ENCODE assay signal across 8 cellular contexts in the genomic region with DNA sequence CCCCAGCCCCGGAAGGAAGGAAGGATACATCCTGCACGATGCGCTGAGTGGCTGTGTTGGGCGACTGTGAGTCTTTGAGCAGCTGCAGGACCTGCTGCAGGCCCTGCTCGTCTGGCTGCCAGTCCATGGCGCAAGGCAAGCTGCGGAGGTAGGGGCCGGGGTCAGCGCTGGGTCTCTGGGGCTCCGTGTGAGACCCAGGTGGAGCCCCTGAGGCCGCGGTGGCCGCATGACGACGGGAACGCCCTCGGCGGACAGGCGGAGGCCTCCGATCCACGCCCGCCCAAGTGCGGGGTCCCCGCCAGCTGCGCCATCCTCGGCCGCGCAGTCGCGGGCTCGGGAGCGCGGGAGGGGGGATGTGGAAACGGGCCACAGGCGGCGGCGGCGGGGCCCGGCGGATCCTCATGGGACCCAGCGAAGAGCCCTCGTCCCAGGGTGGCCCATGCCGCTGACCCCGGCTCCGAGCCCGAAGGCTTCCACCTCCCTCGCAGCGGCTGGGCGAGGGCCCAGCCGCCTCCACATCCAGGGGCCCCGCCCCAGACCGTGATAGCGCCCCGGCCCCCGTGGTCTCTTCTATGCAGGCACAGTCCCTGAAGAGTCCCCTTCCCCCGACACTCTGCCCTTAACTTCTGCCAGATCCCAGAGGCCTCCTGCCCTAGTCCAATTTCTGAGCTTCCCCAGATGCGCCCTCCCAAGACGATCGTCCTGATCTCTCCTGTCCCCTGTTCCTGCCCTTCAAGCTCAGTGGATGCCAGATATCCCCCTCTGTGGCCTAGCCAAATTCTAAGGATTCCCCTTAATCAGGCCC. TPM values are rescaled to one million over a fixed set of nuclear protein-coding genes. Genes with fewer than 3 reads are reported as not detected.
A peak's percentile ranks its signal among the peaks of the same experiment; 100 is the strongest.
DNase-seq lines count a peak whose midpoint lies in the region; ATAC-seq and TF ChIP-seq lines count a peak whose summit lies in the region.

No MANE protein-coding gene starts in this region.

- peak overlapping the region; percentile 90 for H3K9ac ChIP-seq in mammary epithelial cell (ENCODE audit: insufficient read depth, low read length)

- H3K27me3 ChIP-seq in BE2C (no peaks in the 10 kb centered on the region), MG63 (no peaks in the 10 kb centered on the region), mammary epithelial cell (ENCODE audit: insufficient read depth, low read length) (no peaks in the 10 kb centered on the region), left lung (no peaks in the 10 kb centered on the region), testis (no peaks in the 10 kb centered on the region)

- 2% methylated on average over 13 of the region's 59 CpGs for WGBS in mammary epithelial cell (ENCODE audit: low coverage, missing lambda C conversion rate)
- WGBS in testis, 2 donors: 2 to 4% methylated on average over 14 to 52 of the region's 59 CpGs

- in situ Hi-C loops in mammary epithelial cell (cut with MboI; ENCODE audit: low sequenced_read_pairs in 2 of 2): no loop called here

- H3K4me3 ChIP-seq in BE2C (ENCODE audit: low read depth, low read length) (peak overlapping the region; percentile 93), MG63 (peak overlapping the region; percentile 60), mammary epithelial cell (replicated peaks in 1 of 3; ENCODE audit: insufficient read depth in 1 of 3, low read depth in 2 of 3, low read length in 3 of 3) (peak overlapping the region; percentile 79 to 95 (median 81)), left lung (peak overlapping the region; percentile 44 to 63), testis (peak overlapping the region; percentile 75 to 78)

- H3K36me3 ChIP-seq in BE2C: peaks cover 48% of the 10 kb centered on the region
- peaks cover 61% of the 10 kb centered on the region for H3K36me3 ChIP-seq in MG63
- H3K36me3 ChIP-seq in mammary epithelial cell (ENCODE audit: insufficient read depth, low read length): peaks cover 10% of the 10 kb centered on the region
- H3K36me3 ChIP-seq in left lung: peaks cover 0 to 31% of the 10 kb centered on the region in 2 donors
- H3K36me3 ChIP-seq in testis (ENCODE audit: low read depth, missing control alignments): no peaks in the 10 kb centered on the region

- DNase-seq in BE2C (no peak), MG63 (peak; percentile 62), mammary epithelial cell (peak; percentile 21), left lung (peak in 1 of 2 donors; percentile 83), testis (peak; percentile 47), ureter (ENCODE audit: low spot score) (no peak)

- ATAC-seq in left lung (peak; percentile 11), HG02642 (IDR thresholded peaks at IDR 0.05; ENCODE audit: poor library complexity, unreplicated experiment) (no peak), GM18519 (IDR thresholded peaks at IDR 0.05; ENCODE audit: low FRiP score, unreplicated experiment) (no peak)

- intact Hi-C loops in mammary epithelial cell (cut with micrococcal nuclease): loop anchor here (5.0 kb wide), 2 partner anchors 126 to 216 kb away; partner anchors contain the start of gene CALR
- intact Hi-C loops in left lung (cut with DNase I): no loop called here
- intact Hi-C loops in testis (cut with DNase I; ENCODE audit: low total_unique reads): no loop called here

- no TSS peak for BruUV-seq in mammary epithelial cell (replicated peaks; lab: Mats Ljungman, UMichigan)

- H3K9me3 ChIP-seq in BE2C: no peaks in the 10 kb centered on the region
- H3K9me3 ChIP-seq in MG63: no peaks in the 10 kb centered on the region
- H3K9me3 ChIP-seq in mammary epithelial cell (replicated peaks; ENCODE audit: insufficient read depth, low read length): no peaks in the 10 kb centered on the region
- no peaks in the 10 kb centered on the region for H3K9me3 ChIP-seq in left lung
- H3K9me3 ChIP-seq in testis: no peaks in the 10 kb centered on the region

- H4K20me1 ChIP-seq in mammary epithelial cell (ENCODE audit: insufficient read depth, low read length): no peaks in the 10 kb centered on the region

- H3K27ac ChIP-seq in mammary epithelial cell (ENCODE audit: insufficient read depth, low read depth, low read length) (peak overlapping the region; percentile 81), left lung (peak overlapping the region; percentile 79 to 89), testis (peak overlapping the region; percentile 88 to 95)

- peaks cover 78% of the 10 kb centered on the region for H3K79me2 ChIP-seq in mammary epithelial cell (ENCODE audit: insufficient read depth, low read length)

- CTCF ChIA-PET in mammary epithelial cell (lab: Charles Lee; ENCODE audit: low non-redundant PET): no interaction called here

- peak overlapping the region; percentile 25 for H2AFZ ChIP-seq in mammary epithelial cell (ENCODE audit: low read depth, low read length)

- H3K4me2 ChIP-seq in mammary epithelial cell (ENCODE audit: insufficient read depth, low read depth, low read length): peak overlapping the region; percentile 99

- TF ChIP-seq POLR2A in testis (IDR thresholded peaks at IDR 0.05): no peak

- TF ChIP-seq CTCF in BE2C (IDR thresholded peaks at IDR 0.05; ENCODE audit: low read depth, low read length) (no peak), mammary epithelial cell (conservative IDR thresholded peaks at IDR 0.05 in 1 of 2, IDR thresholded peaks at IDR 0.05 in 1 of 2; ENCODE audit: extremely low read depth in 1 of 2, insufficient read depth in 1 of 2, low read depth in 1 of 2, low read length in 2 of 2) (no peak), left lung (IDR thresholded peaks at IDR 0.05) (no peak), testis (IDR thresholded peaks at IDR 0.05) (no peak)

- dilution Hi-C loops in mammary epithelial cell (cut with HindIII; ENCODE audit: low sequenced_read_pairs): no loop called here

- H3K4me1 ChIP-seq in BE2C: no peaks in the 10 kb centered on the region; the same call in 1 of the 2 replicates
- peaks cover 28% of the 10 kb centered on the region for H3K4me1 ChIP-seq in mammary epithelial cell (ENCODE audit: insufficient read depth, low read length)
- peaks cover 11 to 40% of the 10 kb centered on the region in 2 donors for H3K4me1 ChIP-seq in left lung
- peaks cover 22% of the 10 kb centered on the region for H3K4me1 ChIP-seq in testis

RNA-seq across cellular contexts. Expression of gene TNPO2, which starts 2.7 kb away (rescaled TPM):
- 300 TPM for polyA plus RNA-seq in BE2C (2012; ENCODE audit: insufficient read depth, insufficient read length, low read depth)
- total RNA-seq in MG63 (2014; rRNA removed; shearing (Covaris generic); ENCODE audit: low replicate concordance): 83.5 and 84.5 TPM in 2 replicates
- total RNA-seq in mammary epithelial cell: 100 to 1,000 TPM in 1 of 2 donors, 10 to 100 TPM in 1; 73.0 to 104 TPM
- polyA plus RNA-seq in mammary epithelial cell: 118 TPM
- 185 TPM for polyA minus RNA-seq in mammary epithelial cell
- 10 to 100 TPM; 54.8 to 64.3 TPM for total RNA-seq in left lung
- total RNA-seq in testis: 100 to 1,000 TPM; 110 to 129 TPM
- 103 TPM for polyA plus RNA-seq in testis (ENCODE audit: insufficient read depth, low read depth, low replicate concordance)
- total RNA-seq in ureter: 111 TPM

RNA-seq across cellular contexts. Expression of gene TRIR, which starts 13.4 kb away (rescaled TPM):
- polyA plus RNA-seq in BE2C (2012; ENCODE audit: insufficient read depth, insufficient read length, low read depth): 547 TPM
- total RNA-seq in MG63 (2014; rRNA removed; shearing (Covaris generic); ENCODE audit: low replicate concordance): 816 and 999 TPM in 2 replicates
- total RNA-seq in mammary epithelial cell (100 to 1,000 TPM; 102 to 138 TPM), left lung (100 to 1,000 TPM; 115 to 128 TPM), testis (100 to 1,000 TPM; 244 to 329 TPM), ureter (132 TPM)
- polyA plus RNA-seq in mammary epithelial cell (170 TPM), testis (ENCODE audit: insufficient read depth, low read depth, low replicate concordance) (158 TPM)
- 88.9 TPM for polyA minus RNA-seq in mammary epithelial cell

RNA-seq across cellular contexts. Expression of gene GET3, which starts 16.2 kb away (rescaled TPM):
- polyA plus RNA-seq in BE2C (2012; ENCODE audit: insufficient read depth, insufficient read length, low read depth): 266 TPM
- total RNA-seq in MG63 (2014; rRNA removed; shearing (Covaris generic); ENCODE audit: low replicate concordance): 273 and 316 TPM in 2 replicates
- total RNA-seq in mammary epithelial cell (10 to 100 TPM; 64.3 to 74.5 TPM), left lung (10 to 100 TPM; 70.4 to 71.2 TPM), testis (100 to 1,000 TPM in 1 of 2 donors, 10 to 100 TPM in 1; 89.3 to 109 TPM), ureter (55.6 TPM)
- polyA plus RNA-seq in mammary epithelial cell (153 TPM), testis (ENCODE audit: insufficient read depth, low read depth, low replicate concordance) (134 TPM)
- polyA minus RNA-seq in mammary epithelial cell: 96.3 TPM

RNA-seq across cellular contexts. Expression of gene FBXW9, which starts 24.6 kb away (rescaled TPM):
- polyA plus RNA-seq in BE2C (2012; ENCODE audit: insufficient read depth, insufficient read length, low read depth): 15.0 TPM
- total RNA-seq in MG63 (2014; rRNA removed; shearing (Covaris generic); ENCODE audit: low replicate concordance): 31.3 and 46.1 TPM in 2 replicates
- total RNA-seq in mammary epithelial cell (10 to 100 TPM; 13.7 to 14.8 TPM), left lung (1 to 10 TPM; 6.0 to 6.9 TPM), testis (10 to 100 TPM; 20.5 to 23.3 TPM), ureter (8.7 TPM)
- polyA plus RNA-seq in mammary epithelial cell (14.4 TPM), testis (ENCODE audit: insufficient read depth, low read depth, low replicate concordance) (27.4 TPM)
- 6.5 TPM for polyA minus RNA-seq in mammary epithelial cell

RNA-seq across cellular contexts. Expression of gene BEST2, which starts 30.5 kb away (rescaled TPM):
- not detected for polyA plus RNA-seq in BE2C (2012; ENCODE audit: insufficient read depth, insufficient read length, low read depth)
- 0.30 TPM in 1 of 2 replicates, not detected in the other for total RNA-seq in MG63 (2014; rRNA removed; shearing (Covaris generic); ENCODE audit: low replicate concordance)
- total RNA-seq in mammary epithelial cell: under 1 TPM in 1 of 2 donors, not detected in 1; 0.50 TPM
- 0.12 TPM for polyA plus RNA-seq in mammary epithelial cell
- polyA minus RNA-seq in mammary epithelial cell: 1.5 TPM
- total RNA-seq in left lung: not detected
- total RNA-seq in testis: under 1 TPM; 0.50 to 0.87 TPM
- polyA plus RNA-seq in testis (ENCODE audit: insufficient read depth, low read depth, low replicate concordance): not detected
- total RNA-seq in ureter: not detected

Comparison
In these comparisons a context has a peak if more than half of its experiments do, and no peak if none do; other contexts are left out.
1. DNase-seq: peak in MG63 (single experiment), mammary epithelial cell (single experiment) and testis (single experiment); none in BE2C (single experiment) and ureter (single experiment).
2. Peak in every context shown above with its lines, with median percentiles within 50 percentile points of each other: H3K4me3 ChIP-seq and H3K27ac ChIP-seq.